9 cellular contexts compared by ENCODE assay signal in genomic region chr12:89348894-89349669, GRCh38. TPM values are rescaled to one million over a fixed set of nuclear protein-coding genes. Genes with fewer than 3 reads are reported as not detected.
DNase-seq lines count a peak whose midpoint lies in the region; ATAC-seq and TF ChIP-seq lines count a peak whose summit lies in the region.
"Had no signal": no experiment of that assay in that cellular context is flagged by ENCODE, and none has a peak within 500 bp of the region (broad histone marks: within the 10 kb centered on the region; RNA-seq: fewer than 3 reads in every experiment).

No MANE protein-coding gene starts in this region.

- ATAC-seq in activated naive CD4-positive, alpha-beta T cell treated with anti-CD3 and anti-CD28 coated beads, Interleukin-2, amount 50 U/mL, for 72 hours: no peak
- no peak for ATAC-seq in right lobe of liver
- no peak for ATAC-seq in upper lobe of right lung

- TF ChIP-seq POLR2A in right lobe of liver (IDR thresholded peaks at IDR 0.05): peak; percentile 37

- H3K4me3 ChIP-seq in right lobe of liver (peak overlapping the region; percentile 87 to 88 (median 88)), upper lobe of right lung (peak overlapping the region; percentile 72)

- peaks cover 0 to 12% (median 0%) of the 10 kb centered on the region in 4 donors for H3K36me3 ChIP-seq in right lobe of liver
- peaks cover 33% of the 10 kb centered on the region for H3K36me3 ChIP-seq in upper lobe of right lung

- TF ChIP-seq CTCF in right lobe of liver (IDR thresholded peaks at IDR 0.05) (no peak), upper lobe of right lung (IDR thresholded peaks at IDR 0.05) (no peak), GM13977 (IDR thresholded peaks at IDR 0.05; ENCODE audit: extremely low read depth, insufficient read depth, missing control alignments) (no peak)

- peaks cover 60% of the 10 kb centered on the region for H3K4me1 Mint-ChIP-seq in activated naive CD4-positive, alpha-beta T cell treated with anti-CD3 and anti-CD28 coated beads, Interleukin-2, amount 50 U/mL, for 24 hours

- H3K36me3 Mint-ChIP-seq in activated naive CD4-positive, alpha-beta T cell treated with anti-CD3 and anti-CD28 coated beads, Interleukin-2, amount 50 U/mL, for 24 hours: peaks cover 2% of the 10 kb centered on the region
- H3K36me3 Mint-ChIP-seq in activated naive CD4-positive, alpha-beta T cell treated with anti-CD3 and anti-CD28 coated beads, Interleukin-2, amount 50 U/mL, for 72 hours: peaks cover 43 to 45% of the 10 kb centered on the region in 2 donors

- H3K27me3 ChIP-seq in right lobe of liver: no peaks in the 10 kb centered on the region
- no peaks in the 10 kb centered on the region for H3K27me3 ChIP-seq in upper lobe of right lung
- H3K27me3 ChIP-seq: SJSA1 had no signal

- no peaks in the 10 kb centered on the region for H3K27me3 Mint-ChIP-seq in activated naive CD4-positive, alpha-beta T cell treated with anti-CD3 and anti-CD28 coated beads, Interleukin-2, amount 50 U/mL, for 24 hours

- in situ Hi-C loops in GM13977 (cut with MboI; ENCODE audit: low pct_unique_long_range_greater_than_20kb, low sequenced_read_pairs, unreplicated experiment): no loop called here

- WGBS in right lobe of liver (ENCODE audit: insufficient coverage, low coverage, low lambda C conversion rate, missing lambda C conversion rate): 9% methylated on average over 7 of the region's 10 CpGs

- no peak overlapping the region for H3K27ac Mint-ChIP-seq in activated naive CD4-positive, alpha-beta T cell treated with anti-CD3 and anti-CD28 coated beads, Interleukin-2, amount 50 U/mL, for 24 hours
- H3K27ac Mint-ChIP-seq in activated naive CD4-positive, alpha-beta T cell treated with anti-CD3 and anti-CD28 coated beads, Interleukin-2, amount 50 U/mL, for 72 hours: peak overlapping the region in 1 of 2 donors; percentile 94

- H3K27ac ChIP-seq in right lobe of liver: peak overlapping the region; percentile 95 to 99 (median 98)
- peak overlapping the region; percentile 99 for H3K27ac ChIP-seq in upper lobe of right lung
- H3K27ac ChIP-seq: SJSA1 had no signal

- intact Hi-C loops in right lobe of liver (cut with DNase I) (no loop called here), upper lobe of right lung (cut with DNase I) (no loop called here)

- DNase-seq in activated naive CD4-positive, alpha-beta T cell treated with anti-CD3 and anti-CD28 coated beads, Interleukin-2, amount 50 U/mL, for 72 hours (ENCODE audit: low spot score in 2 of 2): no peak
- peak; percentile 35 for DNase-seq in astrocyte of the hippocampus (ENCODE audit: low read depth, low spot score)
- no peak for DNase-seq in right lobe of liver
- no peak for DNase-seq in upper lobe of right lung
- DNase-seq in COR-L47 (lab: John Stamatoyannopoulos, UW): no peak
- no peak for DNase-seq in GM13977 (ENCODE audit: low spot score)
- no peak for DNase-seq in NCI-H345 (lab: John Stamatoyannopoulos, UW)

- H3K4me1 ChIP-seq in right lobe of liver (peaks cover 0 to 53% (median 22%) of the 10 kb centered on the region in 4 donors), upper lobe of right lung (peaks cover 49% of the 10 kb centered on the region)

- peak overlapping the region; percentile 96 for H3K4me3 Mint-ChIP-seq in activated naive CD4-positive, alpha-beta T cell treated with anti-CD3 and anti-CD28 coated beads, Interleukin-2, amount 50 U/mL, for 24 hours

- H3K9me3 Mint-ChIP-seq in activated naive CD4-positive, alpha-beta T cell treated with anti-CD3 and anti-CD28 coated beads, Interleukin-2, amount 50 U/mL, for 24 hours: no peaks in the 10 kb centered on the region
- no peaks in the 10 kb centered on the region for H3K9me3 Mint-ChIP-seq in activated naive CD4-positive, alpha-beta T cell treated with anti-CD3 and anti-CD28 coated beads, Interleukin-2, amount 50 U/mL, for 72 hours

- H3K9me3 ChIP-seq in right lobe of liver (no peaks in the 10 kb centered on the region), upper lobe of right lung (no peaks in the 10 kb centered on the region)
- H3K9me3 ChIP-seq: SJSA1 had no signal

RNA-seq across cellular contexts. Expression of gene DUSP6, which starts 3.2 kb away (rescaled TPM):
- total RNA-seq in activated naive CD4-positive, alpha-beta T cell treated with anti-CD3 and anti-CD28 coated beads, Interleukin-2, amount 50 U/mL, for 72 hours: 10 to 100 TPM; 25.3 to 39.1 TPM
- 100 to 1,000 TPM in 2 of 6 experiments, 10 to 100 TPM in 4; 24.3 to 139 (median 50.4) TPM for total RNA-seq in right lobe of liver
- total RNA-seq in upper lobe of right lung: 110 TPM
